35 cellular contexts compared by ENCODE assay signal in genomic region chr16:23416816-23417215, GRCh38.
"Had no signal": no experiment of that assay in that cellular context is flagged by ENCODE, and none has a peak within 500 bp of the region (broad histone marks: within the 10 kb centered on the region; RNA-seq: fewer than 3 reads in every experiment).

No MANE protein-coding gene starts in this region.

- H3K9me3 ChIP-seq: adrenal gland, body of pancreas, esophagus muscularis mucosa, gastrocnemius medialis had no signal

- H3K9me3 Mint-ChIP-seq: activated CD4-positive, alpha-beta memory T cell treated with anti-CD3 and anti-CD28 coated beads for 36 hours; activated CD4-positive, alpha-beta T cell treated with anti-CD3 and anti-CD28 coated beads, Interleukin-2, amount 10 ng/mL, durations not matched to agents 24 days and 14 days; activated naive CD4-positive, alpha-beta T cell treated with anti-CD3 and anti-CD28 coated beads for 36 hours; activated naive CD4-positive, alpha-beta T cell treated with anti-CD3 and anti-CD28 coated beads, Interleukin-2, amount 50 U/mL, for 24 hours; activated naive CD8-positive, alpha-beta T cell treated with anti-CD3 and anti-CD28 coated beads for 36 hours; activated naive CD8-positive, alpha-beta T cell treated with anti-CD3 and anti-CD28 coated beads, Interleukin-2, amount 50 U/mL, for 24 hours; activated T-helper 1 cell treated with anti-CD3 and anti-CD28 coated beads, Interleukin-12 subunit alpha, Interleukin-12 subunit beta, Interleukin-2, Interleukin-4 antibody, amounts not matched to agents 30 ng/mL and 10 ng/mL and 1 ng/mL, durations not matched to agents 14 hours and 24 hours and 36 hours; activated T-helper 2 cell treated with anti-CD3 and anti-CD28 coated beads, Interferon-gamma antibody, Interleukin-2, Interleukin-4, amounts not matched to agents 10 μg/mL and 5 μg/mL and 100 μg/mL, durations not matched to agents 14 hours and 24 hours and 36 hours; effector memory CD8-positive, alpha-beta T cell; T-helper 2 cell treated with Interferon-gamma antibody and Interleukin-4, amounts not matched to agents 5 μg/mL and 100 μg/mL, for 36 hours had no signal

- H3K27ac ChIP-seq: adrenal gland, body of pancreas, esophagus muscularis mucosa, foreskin keratinocyte had no signal

- H3K4me1 ChIP-seq: adrenal gland, body of pancreas, foreskin keratinocyte had no signal

- DNase-seq: activated CD4-positive, alpha-beta memory T cell treated with anti-CD3 and anti-CD28 coated beads for 36 hours; activated CD4-positive, alpha-beta T cell treated with anti-CD3 and anti-CD28 coated beads for 36 hours; activated CD4-positive, alpha-beta T cell treated with anti-CD3 and anti-CD28 coated beads, Interleukin-2, amount 10 ng/mL, durations not matched to agents 24 days and 14 days; activated CD4-positive, CD25-positive, alpha-beta regulatory T cell; activated CD4-positive, CD25-positive, alpha-beta regulatory T cell treated with anti-CD3 and anti-CD28 coated beads, Interleukin-2, amount 50 U/mL, for 72 hours; activated CD8-positive, alpha-beta memory T cell treated with anti-CD3 and anti-CD28 coated beads, Interleukin-2, amount 10 ng/mL, durations not matched to agents 7 days and 5 days; activated CD8-positive, alpha-beta memory T cell treated with anti-CD3 and anti-CD28 coated beads, Interleukin-2, amount 50 U/mL, for 4 hours; activated CD8-positive, alpha-beta T cell treated with anti-CD3 and anti-CD28 coated beads, Interleukin-2, amount 10 ng/mL, durations not matched to agents 7 days and 5 days; activated effector memory CD4-positive, alpha-beta T cell treated with anti-CD3 and anti-CD28 coated beads, Interleukin-2, amount 50 U/mL, for 16 hours; activated naive CD4-positive, alpha-beta T cell treated with anti-CD3 and anti-CD28 coated beads for 36 hours; activated naive CD8-positive, alpha-beta T cell treated with anti-CD3 and anti-CD28 coated beads for 36 hours; activated naive CD8-positive, alpha-beta T cell treated with anti-CD3 and anti-CD28 coated beads, Interleukin-2, amount 50 U/mL, for 24 hours; activated T-cell treated with anti-CD3 and anti-CD28 coated beads, Interleukin-2, amount 50 U/mL, for 1 hour; activated T-cell treated with anti-CD3 and anti-CD28 coated beads, Interleukin-2, amount 50 U/mL, for 48 hours; adrenal gland; amygdala; aorta; body of pancreas; central memory CD4-positive, alpha-beta T cell; cortex of kidney; dermis blood vessel endothelial cell; effector CD4-positive, alpha-beta T cell; effector memory CD8-positive, alpha-beta T cell; erythroblast; foreskin keratinocyte; gastrocnemius medialis; head of caudate nucleus; T-helper 1 cell; T-helper 17 cell; T1000 had no signal

- H3K4me1 Mint-ChIP-seq: activated CD4-positive, alpha-beta T cell treated with anti-CD3 and anti-CD28 coated beads for 36 hours; activated CD4-positive, alpha-beta T cell treated with anti-CD3 and anti-CD28 coated beads, Interleukin-2, amount 10 ng/mL, durations not matched to agents 24 days and 14 days; activated CD8-positive, alpha-beta memory T cell treated with anti-CD3 and anti-CD28 coated beads, Interleukin-2, amount 10 ng/mL, durations not matched to agents 7 days and 5 days; activated naive CD4-positive, alpha-beta T cell treated with anti-CD3 and anti-CD28 coated beads, Interleukin-2, amount 50 U/mL, for 24 hours; activated naive CD8-positive, alpha-beta T cell treated with anti-CD3 and anti-CD28 coated beads for 36 hours; activated naive CD8-positive, alpha-beta T cell treated with anti-CD3 and anti-CD28 coated beads, Interleukin-2, amount 50 U/mL, for 24 hours had no signal

- H3K27me3 ChIP-seq: adrenal gland, body of pancreas, esophagus muscularis mucosa, foreskin keratinocyte, gastrocnemius medialis had no signal

- H3K4me3 ChIP-seq: adrenal gland, body of pancreas, esophagus muscularis mucosa, gastrocnemius medialis had no signal

- ATAC-seq: activated CD4-positive, alpha-beta T cell treated with anti-CD3 and anti-CD28 coated beads for 36 hours; activated CD8-positive, alpha-beta memory T cell treated with anti-CD3 and anti-CD28 coated beads, Interleukin-2, amount 10 ng/mL, durations not matched to agents 7 days and 5 days; activated CD8-positive, alpha-beta T cell treated with anti-CD3 and anti-CD28 coated beads, Interleukin-2, amount 10 ng/mL, durations not matched to agents 7 days and 5 days; activated naive CD8-positive, alpha-beta T cell treated with anti-CD3 and anti-CD28 coated beads, Interleukin-2, amount 50 U/mL, for 24 hours; body of pancreas; effector memory CD8-positive, alpha-beta T cell; foreskin keratinocyte; gastrocnemius medialis; T-helper 17 cell had no signal

- H3K27ac Mint-ChIP-seq: activated CD4-positive, alpha-beta memory T cell treated with anti-CD3 and anti-CD28 coated beads for 36 hours; activated CD4-positive, alpha-beta T cell treated with anti-CD3 and anti-CD28 coated beads for 36 hours; activated CD4-positive, alpha-beta T cell treated with anti-CD3 and anti-CD28 coated beads, Interleukin-2, amount 10 ng/mL, durations not matched to agents 24 days and 14 days; activated CD8-positive, alpha-beta memory T cell treated with anti-CD3 and anti-CD28 coated beads, Interleukin-2, amount 10 ng/mL, durations not matched to agents 7 days and 5 days; activated CD8-positive, alpha-beta T cell treated with anti-CD3 and anti-CD28 coated beads, Interleukin-2, amount 10 ng/mL, durations not matched to agents 7 days and 5 days; activated naive CD4-positive, alpha-beta T cell treated with anti-CD3 and anti-CD28 coated beads for 36 hours; activated naive CD4-positive, alpha-beta T cell treated with anti-CD3 and anti-CD28 coated beads, Interleukin-2, amount 50 U/mL, for 24 hours; activated naive CD8-positive, alpha-beta T cell treated with anti-CD3 and anti-CD28 coated beads for 36 hours; activated naive CD8-positive, alpha-beta T cell treated with anti-CD3 and anti-CD28 coated beads, Interleukin-2, amount 50 U/mL, for 24 hours; activated T-helper 1 cell treated with anti-CD3 and anti-CD28 coated beads, Interleukin-12 subunit alpha, Interleukin-12 subunit beta, Interleukin-2, Interleukin-4 antibody, amounts not matched to agents 30 ng/mL and 10 ng/mL and 1 ng/mL, durations not matched to agents 14 hours and 24 hours and 36 hours; activated T-helper 2 cell treated with anti-CD3 and anti-CD28 coated beads, Interferon-gamma antibody, Interleukin-2, Interleukin-4, amounts not matched to agents 10 μg/mL and 5 μg/mL and 100 μg/mL, durations not matched to agents 14 hours and 24 hours and 36 hours; effector memory CD8-positive, alpha-beta T cell; T-helper 17 cell; T-helper 2 cell treated with Interferon-gamma antibody and Interleukin-4, amounts not matched to agents 5 μg/mL and 100 μg/mL, for 36 hours had no signal

- H3K27me3 Mint-ChIP-seq: activated CD4-positive, alpha-beta memory T cell treated with anti-CD3 and anti-CD28 coated beads for 36 hours; activated CD4-positive, alpha-beta T cell treated with anti-CD3 and anti-CD28 coated beads for 36 hours; activated CD4-positive, alpha-beta T cell treated with anti-CD3 and anti-CD28 coated beads, Interleukin-2, amount 10 ng/mL, durations not matched to agents 24 days and 14 days; activated CD8-positive, alpha-beta memory T cell treated with anti-CD3 and anti-CD28 coated beads, Interleukin-2, amount 10 ng/mL, durations not matched to agents 7 days and 5 days; activated naive CD4-positive, alpha-beta T cell treated with anti-CD3 and anti-CD28 coated beads, Interleukin-2, amount 50 U/mL, for 24 hours; activated naive CD8-positive, alpha-beta T cell treated with anti-CD3 and anti-CD28 coated beads for 36 hours; activated naive CD8-positive, alpha-beta T cell treated with anti-CD3 and anti-CD28 coated beads, Interleukin-2, amount 50 U/mL, for 24 hours; effector memory CD8-positive, alpha-beta T cell; T-helper 17 cell had no signal

- H3K4me3 Mint-ChIP-seq: activated CD4-positive, alpha-beta memory T cell treated with anti-CD3 and anti-CD28 coated beads for 36 hours; activated CD4-positive, alpha-beta T cell treated with anti-CD3 and anti-CD28 coated beads for 36 hours; activated CD4-positive, alpha-beta T cell treated with anti-CD3 and anti-CD28 coated beads, Interleukin-2, amount 10 ng/mL, durations not matched to agents 24 days and 14 days; activated CD8-positive, alpha-beta memory T cell treated with anti-CD3 and anti-CD28 coated beads, Interleukin-2, amount 10 ng/mL, durations not matched to agents 7 days and 5 days; activated CD8-positive, alpha-beta T cell treated with anti-CD3 and anti-CD28 coated beads, Interleukin-2, amount 10 ng/mL, durations not matched to agents 7 days and 5 days; activated naive CD4-positive, alpha-beta T cell treated with anti-CD3 and anti-CD28 coated beads for 36 hours; activated naive CD4-positive, alpha-beta T cell treated with anti-CD3 and anti-CD28 coated beads, Interleukin-2, amount 50 U/mL, for 24 hours; activated naive CD8-positive, alpha-beta T cell treated with anti-CD3 and anti-CD28 coated beads for 36 hours; activated naive CD8-positive, alpha-beta T cell treated with anti-CD3 and anti-CD28 coated beads, Interleukin-2, amount 50 U/mL, for 24 hours; activated T-helper 1 cell treated with anti-CD3 and anti-CD28 coated beads, Interleukin-12 subunit alpha, Interleukin-12 subunit beta, Interleukin-2, Interleukin-4 antibody, amounts not matched to agents 30 ng/mL and 10 ng/mL and 1 ng/mL, durations not matched to agents 14 hours and 24 hours and 36 hours; effector memory CD8-positive, alpha-beta T cell; T-helper 17 cell; T-helper 2 cell treated with Interferon-gamma antibody and Interleukin-4, amounts not matched to agents 5 μg/mL and 100 μg/mL, for 36 hours had no signal
